In the genomic region with DNA sequence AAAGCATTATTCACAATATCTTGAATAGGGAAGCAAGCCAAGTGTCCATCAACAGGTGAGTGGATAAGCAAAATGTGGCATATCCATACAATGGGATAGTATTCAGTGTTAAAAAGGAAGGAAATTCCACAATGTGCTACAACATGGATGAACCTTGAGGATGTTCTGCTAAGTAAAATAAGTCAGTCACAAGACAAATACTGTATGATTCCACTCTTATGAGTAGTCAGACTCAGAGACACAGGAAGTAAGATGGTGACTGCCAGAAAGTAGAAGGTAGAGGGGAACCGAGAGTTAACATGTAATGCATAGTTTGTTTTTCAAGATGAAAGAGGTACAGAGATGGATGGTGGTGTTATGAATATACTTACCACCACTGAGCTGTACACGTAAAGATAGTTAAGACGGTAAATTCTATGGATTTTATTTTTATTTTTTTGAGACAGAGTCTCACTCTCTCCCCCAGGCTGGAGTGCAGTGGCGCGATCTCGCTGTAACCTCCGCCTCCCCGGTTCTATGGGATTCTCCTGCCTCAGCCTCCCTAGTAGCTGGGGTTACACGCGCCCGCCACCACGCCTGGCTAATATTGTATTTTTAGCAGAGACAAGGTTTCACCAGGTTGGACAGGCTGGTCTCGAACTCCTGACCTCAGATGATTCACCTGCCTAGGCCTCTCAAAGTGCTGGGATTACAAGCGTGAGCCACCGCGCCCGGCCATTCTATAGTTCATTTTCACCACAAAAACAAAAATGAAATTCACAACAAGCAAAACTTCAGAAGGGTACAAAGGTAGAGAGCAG, we compare ENCODE assay signal across 8 cellular contexts.
DNase-seq lines count a peak whose midpoint lies in the region; TF ChIP-seq lines count a peak whose summit lies in the region.

No MANE protein-coding gene starts in this region.

- H3K4me3 Mint-ChIP-seq in nephron = peak overlapping the region; percentile 83 to 92 (median 89)

- H3K27me3 Mint-ChIP-seq in nephron (ENCODE audit: low read depth) = no peaks in the 10 kb centered on the region

- peaks cover 4% of the 10 kb centered on the region for H3K36me3 Mint-ChIP-seq in nephron (ENCODE audit: low read depth)

- no peak for TF ChIP-seq CTCF in GM20000 (IDR thresholded peaks at IDR 0.05; ENCODE audit: extremely low read depth, missing control alignments)
- TF ChIP-seq CTCF in coronary artery (IDR thresholded peaks at IDR 0.05) = no peak
- TF ChIP-seq CTCF in nephron (IDR thresholded peaks at IDR 0.05; ENCODE audit: unreplicated experiment in 3 of 3) = no peak

- peak overlapping the region; percentile 92 for H3K4me3 ChIP-seq in coronary artery

- no peaks in the 10 kb centered on the region for H3K9me3 Mint-ChIP-seq in nephron

- H3K27ac Mint-ChIP-seq in nephron = peak overlapping the region; percentile 87 to 98 (median 96)

- in situ Hi-C loops in ACHN (cut with HindIII; ENCODE audit: low pct_ligation_motif_present, low pct_unique_long_range_greater_than_20kb, low sequenced_read_pairs) = no loop called here

- H3K27ac ChIP-seq in coronary artery = peak overlapping the region; percentile 76 to 95

- DNase-seq in ACHN (peak; percentile 17), GM20000 (ENCODE audit: low spot score) (peak; percentile 71), RPMI8226 (peak; percentile 25), coronary artery (ENCODE audit: low spot score) (no peak), NCI-H2107 treated with DMSO at 0.1 percent for 48 hours (lab: John Stamatoyannopoulos, UW; ENCODE audit: unreplicated experiment) (no peak), activated gamma-delta T cell treated with Interleukin-2 at 50 U/mL for 16 hours (no peak), NCI-H82 treated with DMSO at 0.1 percent for 48 hours (lab: John Stamatoyannopoulos, UW; ENCODE audit: unreplicated experiment) (no peak)

- peaks cover 23% of the 10 kb centered on the region for H3K4me1 Mint-ChIP-seq in nephron

Comparison
In these comparisons a context has a peak if more than half of its experiments do, and no peak if none do; other contexts are left out.
1. DNase-seq: peak in ACHN (single experiment), GM20000 (single experiment) and RPMI8226 (single experiment); none in coronary artery (single experiment), NCI-H2107 treated with DMSO at 0.1 percent for 48 hours (single experiment), activated gamma-delta T cell treated with Interleukin-2 at 50 U/mL for 16 hours (single experiment) and NCI-H82 treated with DMSO at 0.1 percent for 48 hours (single experiment).